ENCODE assay signal across 16 cellular contexts in genomic region chr9:89563511-89564256, GRCh38. TPM values are rescaled to one million over a fixed set of nuclear protein-coding genes. Genes with fewer than 3 reads are reported as not detected.
A peak's percentile ranks its signal among the peaks of the same experiment; 100 is the strongest.
DNase-seq lines count a peak whose midpoint lies in the region; ATAC-seq, FAIRE-seq and TF ChIP-seq lines count a peak whose summit lies in the region.
"Had no signal": no experiment of that assay in that cellular context is flagged by ENCODE, and none has a peak within 500 bp of the region (broad histone marks: within the 10 kb centered on the region; RNA-seq: fewer than 3 reads in every experiment).

No MANE protein-coding gene starts in this region.

- peaks cover 4% of the 10 kb centered on the region for H3K9me3 Mint-ChIP-seq in GM23338
- H3K9me3 Mint-ChIP-seq: CD4-positive, alpha-beta T cell had no signal

- RAD21 ChIA-PET in GM12878 (lab: Charles Lee; ENCODE audit: unreplicated experiment) = interaction anchor here (0.8 to 1.4 kb wide), 4 partner anchors 8 to 180 kb away, joined by 3 to 5 read pairs (median 4); no protein-coding TSS in a partner anchor

- H2AFZ ChIP-seq in GM23338 = peak overlapping the region; percentile 54
- peak overlapping the region; percentile 83 for H2AFZ ChIP-seq in GM12878 (ENCODE audit: control insufficient read depth, low read depth, low read length)
- H2AFZ ChIP-seq in trophoblast cell (ENCODE audit: insufficient read depth, low read length, poor library complexity) = no peak overlapping the region
- no peak overlapping the region for H2AFZ ChIP-seq in PC-3 (ENCODE audit: low read length)

- in situ Hi-C loops in GM12878 (cut with MboI) = no loop called here

- H3K27me3 ChIP-seq in GM23338 (ENCODE audit: insufficient read depth) (no peaks in the 10 kb centered on the region), GM12878 (replicated peaks in 1 of 2; ENCODE audit: control insufficient read depth in 2 of 2, insufficient read depth in 2 of 2, low read length in 1 of 2) (no peaks in the 10 kb centered on the region), trophoblast cell (ENCODE audit: insufficient read depth, low read length) (no peaks in the 10 kb centered on the region), PC-3 (ENCODE audit: low read length) (peaks cover 6% of the 10 kb centered on the region; the same call in 1 of the 2 replicates)
- H3K27me3 ChIP-seq: BE2C, Peyer's patch had no signal

- POLR2A ChIA-PET in GM12878 (lab: Charles Lee) (interaction anchor here (0.9 kb wide), 1 partner anchor 8 kb away, joined by 4 read pairs; no protein-coding TSS in a partner anchor), PC-3 (lab: Charles Lee; ENCODE audit: unreplicated experiment) (no interaction called here)

- no peak overlapping the region for H3K27ac Mint-ChIP-seq in GM23338
- H3K27ac Mint-ChIP-seq: CD4-positive, alpha-beta T cell had no signal

- no peak for TF ChIP-seq POLR2A in GM12878 (IDR thresholded peaks at IDR 0.05; ENCODE audit: low read depth, low read length)

- H4K91ac ChIP-seq in trophoblast cell (ENCODE audit: low read depth, low read length) = no peak overlapping the region

- DNase-seq in GM23338 (ENCODE audit: low spot score) (no peak), GM12878 (ENCODE audit: low read depth, low spot score) (no peak), left kidney (ENCODE audit: low read depth, low spot score) (peak; percentile 27), trophoblast cell (peak; percentile 82 to 91), HTR-8/SVneo (ENCODE audit: insufficient read length, low spot score) (no peak), PC-3 (no peak), NCI-H1930 (lab: John Stamatoyannopoulos, UW) (no peak)
- DNase-seq: CD4-positive, alpha-beta T cell; COR-L47; DMS79 treated with DMSO at 0.1 percent for 48 hours; NCI-H1092; NCI-H1436 treated with DMSO at 0.1 percent for 48 hours; NCI-H345; Peyer's patch had no signal

- H3K9me3 ChIP-seq in GM12878 (replicated peaks; ENCODE audit: control insufficient read depth, insufficient read depth, low read length) (no peaks in the 10 kb centered on the region; the same call in 2 of the 3 replicates), trophoblast cell (ENCODE audit: insufficient read depth, low read depth, low read length) (no peaks in the 10 kb centered on the region), PC-3 (ENCODE audit: low read length) (no peaks in the 10 kb centered on the region)
- H3K9me3 ChIP-seq: BE2C had no signal

- SMC1A ChIA-PET in GM12878 (lab: Charles Lee; ENCODE audit: uncharacterized antibody, unreplicated experiment) = interaction anchor here (0.9 to 1.6 kb wide), 4 partner anchors 7 to 140 kb away, joined by 3 to 6 read pairs (median 4); no protein-coding TSS in a partner anchor

- H3K9ac ChIP-seq in GM12878 (ENCODE audit: control insufficient read depth, insufficient read depth, low read length) (no peak overlapping the region), trophoblast cell (ENCODE audit: low read length) (no peak overlapping the region), PC-3 (ENCODE audit: low read length) (no peak overlapping the region)

- H3K23ac ChIP-seq in trophoblast cell (ENCODE audit: low read length) = no peak overlapping the region

- H3K27ac ChIP-seq in GM23338 (ENCODE audit: low read depth) (no peak overlapping the region), GM12878 (ENCODE audit: control insufficient read depth, insufficient read depth) (no peak overlapping the region), trophoblast cell (ENCODE audit: low read depth, low read length) (no peak overlapping the region), PC-3 (ENCODE audit: low read length) (no peak overlapping the region)
- H3K27ac ChIP-seq: Peyer's patch had no signal

- no peak overlapping the region for H3K14ac ChIP-seq in trophoblast cell (ENCODE audit: low read length)

- no peak overlapping the region for H2BK120ac ChIP-seq in trophoblast cell (ENCODE audit: insufficient read depth, low read length, poor library complexity)

- H4K8ac ChIP-seq in trophoblast cell (ENCODE audit: low read depth, low read length) = no peak overlapping the region

- TF ChIP-seq CTCF in GM23338 (conservative IDR thresholded peaks at IDR 0.05; ENCODE audit: low read depth in 2 of 2) (no peak), GM12878 (IDR thresholded peaks at IDR 0.05 in 2 of 3, conservative IDR thresholded peaks at IDR 0.05 in 1 of 3; ENCODE audit: control insufficient read depth in 2 of 3, extremely low read depth in 1 of 3, insufficient read depth in 1 of 3, low read depth in 3 of 3, low read length in 3 of 3) (no peak), PC-3 (conservative IDR thresholded peaks at IDR 0.05; ENCODE audit: low read depth, low read length) (no peak)

- H4K12ac ChIP-seq in trophoblast cell (ENCODE audit: low read depth, low read length) = no peak overlapping the region

- H3K4me3 ChIP-seq in GM23338 = no peak overlapping the region
- no peak overlapping the region for H3K4me3 ChIP-seq in GM12878
- no peak overlapping the region for H3K4me3 ChIP-seq in trophoblast cell (ENCODE audit: low read depth, low read length)
- H3K4me3 ChIP-seq in PC-3 (ENCODE audit: low read length) = no peak overlapping the region
- H3K4me3 ChIP-seq: Peyer's patch had no signal

- no peaks in the 10 kb centered on the region for H3K79me2 ChIP-seq in GM23338 (replicated peaks; ENCODE audit: insufficient read depth)
- no peaks in the 10 kb centered on the region for H3K79me2 ChIP-seq in GM12878 (ENCODE audit: control insufficient read depth, insufficient read depth, low read length)
- no peaks in the 10 kb centered on the region for H3K79me2 ChIP-seq in trophoblast cell (ENCODE audit: control insufficient read depth, insufficient read depth, low read length, poor library complexity)
- no peaks in the 10 kb centered on the region for H3K79me2 ChIP-seq in PC-3 (ENCODE audit: low read length)

- no peaks in the 10 kb centered on the region for H3K79me1 ChIP-seq in trophoblast cell (ENCODE audit: low read length)

- no peaks in the 10 kb centered on the region; the same call in 2 of the 3 replicates for H3K36me3 Mint-ChIP-seq in GM23338 (ENCODE audit: low read depth)

- CTCF ChIA-PET in GM12878 (lab: Yijun Ruan, JAX) = interaction anchor here (0.8 to 3.9 kb wide), 13 partner anchors 8 to 189 kb away, joined by 3 to 46 read pairs (median 4); no protein-coding TSS in a partner anchor
- CTCF ChIA-PET in PC-3 (lab: Charles Lee) = no interaction called here

- WGBS in GM12878 (ENCODE audit: insufficient coverage, insufficient replicate concordance, low lambda C conversion rate, missing lambda C conversion rate) = 41% methylated on average over 13 of the region's 13 CpGs
- no CpG with 5 or more reads among the region's 13 CpGs for WGBS in trophoblast cell (ENCODE audit: extremely low coverage, insufficient coverage, insufficient read length)

- FAIRE-seq in GM12878 (lab: Jason Lieb, UNC) = no peak
- FAIRE-seq in HTR-8/SVneo (lab: Jason Lieb, UNC) = no peak

- no peak overlapping the region for H3K4me3 Mint-ChIP-seq in GM23338
- H3K4me3 Mint-ChIP-seq: CD4-positive, alpha-beta T cell had no signal

- H3K4me2 ChIP-seq in GM23338 (no peak overlapping the region), GM12878 (ENCODE audit: control insufficient read depth, insufficient read depth) (peak overlapping the region; percentile 34; the same call in 1 of the 2 replicates), trophoblast cell (ENCODE audit: low read length) (no peak overlapping the region), PC-3 (ENCODE audit: low read length) (no peak overlapping the region)

- no peak overlapping the region for H3K18ac ChIP-seq in trophoblast cell (ENCODE audit: low read length)

- TF ChIP-seq RAD21 in GM12878 (IDR thresholded peaks at IDR 0.05; ENCODE audit: insufficient read depth, low read depth, low read length) = no peak

- no peak overlapping the region for H2BK12ac ChIP-seq in trophoblast cell (ENCODE audit: low read length)

- no peak overlapping the region for H2AK5ac ChIP-seq in trophoblast cell (ENCODE audit: low read length)

- no peaks in the 10 kb centered on the region for H3K4me1 ChIP-seq in GM23338 (ENCODE audit: insufficient read depth)
- H3K4me1 ChIP-seq in GM12878 (ENCODE audit: control insufficient read depth, insufficient read depth, low read length) = peaks cover 6% of the 10 kb centered on the region; the same call in 1 of the 2 replicates
- H3K4me1 ChIP-seq in trophoblast cell (ENCODE audit: control insufficient read depth in 1 of 2, insufficient read depth in 2 of 2, low read length in 2 of 2) = peaks cover 0 to 3% of the 10 kb centered on the region in 2 experiments
- H3K4me1 ChIP-seq in PC-3 (ENCODE audit: insufficient read depth, low read length) = no peaks in the 10 kb centered on the region
- H3K4me1 ChIP-seq: BE2C, Peyer's patch had no signal

- no peak overlapping the region for H2BK5ac ChIP-seq in trophoblast cell (ENCODE audit: low read depth, low read length, poor library complexity)

- no peak overlapping the region for H3K4ac ChIP-seq in trophoblast cell (ENCODE audit: low read depth, low read length)

- H4K20me1 ChIP-seq in GM23338 (replicated peaks; ENCODE audit: insufficient read depth) = no peaks in the 10 kb centered on the region
- H4K20me1 ChIP-seq in GM12878 (ENCODE audit: control insufficient read depth, insufficient read depth) = no peaks in the 10 kb centered on the region
- H4K20me1 ChIP-seq in PC-3 (ENCODE audit: low read length) = no peaks in the 10 kb centered on the region

- peaks cover 14% of the 10 kb centered on the region for H3K4me1 Mint-ChIP-seq in GM23338

- no peaks in the 10 kb centered on the region for H3K36me3 ChIP-seq in GM23338 (ENCODE audit: insufficient read depth)
- no peaks in the 10 kb centered on the region for H3K36me3 ChIP-seq in GM12878 (ENCODE audit: control insufficient read depth in 2 of 2, insufficient read depth in 2 of 2, low read length in 1 of 2)
- no peaks in the 10 kb centered on the region for H3K36me3 ChIP-seq in trophoblast cell (ENCODE audit: control insufficient read depth in 1 of 2, insufficient read depth in 2 of 2, low read length in 2 of 2)
- no peaks in the 10 kb centered on the region for H3K36me3 ChIP-seq in PC-3 (ENCODE audit: low read depth, low read length)
- H3K36me3 ChIP-seq: BE2C, Peyer's patch had no signal

- H3K27me3 Mint-ChIP-seq in GM23338 (ENCODE audit: insufficient read depth, low read depth, poor library complexity) = no peaks in the 10 kb centered on the region
- H3K27me3 Mint-ChIP-seq: CD4-positive, alpha-beta T cell had no signal

- no TSS peak for BruUV-seq in GM12878 (replicated peaks; lab: Mats Ljungman, UMichigan)
- no TSS peak for BruUV-seq in PC-3 (replicated peaks; lab: Mats Ljungman, UMichigan)

- ATAC-seq in GM23338 = no peak
- ATAC-seq in GM12878 = no peak
- no peak for ATAC-seq in PC-3
- ATAC-seq: SK-N-SH treated with all-trans-retinoic acid at 6 μM for 48 hours had no signal

- TF ChIP-seq EP300 in GM12878 (IDR thresholded peaks at IDR 0.05; ENCODE audit: borderline replicate concordance in 1 of 2, control insufficient read depth in 1 of 2, low read depth in 2 of 2, low read length in 2 of 2) = no peak

- no peaks in the 10 kb centered on the region for H3F3A ChIP-seq in GM23338 (replicated peaks; ENCODE audit: low read depth)
- no peaks in the 10 kb centered on the region for H3F3A ChIP-seq in PC-3 (ENCODE audit: low read length, unreplicated experiment)

- intact Hi-C loops in GM12878 (cut with micrococcal nuclease; ENCODE audit: unreplicated experiment) = loop anchor here (5.0 kb wide), 1 partner anchor 246 kb away; the partner anchor contains the start of gene SECISBP2
- intact Hi-C loops in PC-3 (cut with micrococcal nuclease) = no loop called here

- H3K9me2 ChIP-seq in GM23338 (ENCODE audit: insufficient read depth) (0 out of 2 replicates have a peak, but pooled peaks cover 5% of the 10 kb centered on the region), PC-3 (replicated peaks; ENCODE audit: low read length) (no peaks in the 10 kb centered on the region)

RNA-seq across cellular contexts. Expression of gene GADD45G, which starts 41.1 kb away (rescaled TPM):
- 12.7 and 15.8 TPM in 2 replicates for total RNA-seq in GM23338 (2014; rRNA removed; shearing (Covaris generic))
- polyA plus RNA-seq in GM23338 (2016; fragmentation: Nextera tagmentation; extraction: Ambion mirVana) (24.1 TPM in 2 replicates), GM12878 (2011; rRNA removed) (0.10 TPM in 1 of 2 replicates, not detected in the other), GM12878 (2014; fragmentation: Illumina TruSeq; extraction: Trizol) (0.07 TPM in 1 of 2 replicates, not detected in the other), GM12878 (2014; fragmentation: Nextera tagmentation; extraction: Ambion mirVana) (not detected), GM12878 (2014; rRNA removed) (0.35 and 0.70 TPM in 2 replicates), GM12878 (2016; fragmentation: Nextera tagmentation; extraction: Ambion mirVana) (under 1 TPM; 0.54 to 1.00 TPM)
- 0.40 TPM in 1 of 2 replicates, not detected in the other for total RNA-seq in GM12878 (2013; cell fraction: nucleolus; rRNA removed)
- total RNA-seq in GM12878 (2014; rRNA removed) (0.16 and 0.23 TPM in 2 replicates), GM12878 (2014; rRNA removed; fragmentation: Illumina TruSeq; extraction: Trizol) (not detected in 2 replicates), GM12878 (2021) (0.37 TPM in 1 of 2 replicates, not detected in the other), PC-3 (2014; rRNA removed) (0.69 and 2.1 TPM in 2 replicates)
- not detected for polyA plus RNA-seq in GM12878 (2011; ENCODE audit: low read depth)
- polyA plus RNA-seq in GM12878 (2011; cell fraction: cytosol; rRNA removed) = 0.22 TPM in 1 of 2 replicates, not detected in the other
- 0.28 and 0.31 TPM in 2 replicates for polyA plus RNA-seq in GM12878 (2011; cell fraction: nucleus; rRNA removed)
- polyA plus RNA-seq in GM12878 (2012) = 1.2 and 1.6 TPM in 2 replicates
- not detected in 2 replicates for polyA minus RNA-seq in GM12878 (2011; rRNA and poly(A)+ RNA removed)
- polyA minus RNA-seq in GM12878 (2011; cell fraction: cytosol; rRNA and poly(A)+ RNA removed) = not detected in 2 replicates
- not detected in 2 replicates for polyA minus RNA-seq in GM12878 (2011; cell fraction: nucleus; rRNA and poly(A)+ RNA removed)
- polyA plus RNA-seq in trophoblast cell (2013) = 140 and 155 TPM in 2 replicates

Comparison
In these comparisons a context has a peak if more than half of its experiments do, and no peak if none do; other contexts are left out.
1. DNase-seq: peak in left kidney (single experiment) and trophoblast cell (2 of 2); none in GM23338 (single experiment), GM12878 (single experiment), HTR-8/SVneo (single experiment), PC-3 (single experiment) and NCI-H1930 (0 of 2).
2. H2AFZ ChIP-seq: peak in GM23338 (single experiment) and GM12878 (single experiment); none in trophoblast cell (single experiment) and PC-3 (single experiment).